ENCODE assay signal across 10 cellular contexts in the genomic region with DNA sequence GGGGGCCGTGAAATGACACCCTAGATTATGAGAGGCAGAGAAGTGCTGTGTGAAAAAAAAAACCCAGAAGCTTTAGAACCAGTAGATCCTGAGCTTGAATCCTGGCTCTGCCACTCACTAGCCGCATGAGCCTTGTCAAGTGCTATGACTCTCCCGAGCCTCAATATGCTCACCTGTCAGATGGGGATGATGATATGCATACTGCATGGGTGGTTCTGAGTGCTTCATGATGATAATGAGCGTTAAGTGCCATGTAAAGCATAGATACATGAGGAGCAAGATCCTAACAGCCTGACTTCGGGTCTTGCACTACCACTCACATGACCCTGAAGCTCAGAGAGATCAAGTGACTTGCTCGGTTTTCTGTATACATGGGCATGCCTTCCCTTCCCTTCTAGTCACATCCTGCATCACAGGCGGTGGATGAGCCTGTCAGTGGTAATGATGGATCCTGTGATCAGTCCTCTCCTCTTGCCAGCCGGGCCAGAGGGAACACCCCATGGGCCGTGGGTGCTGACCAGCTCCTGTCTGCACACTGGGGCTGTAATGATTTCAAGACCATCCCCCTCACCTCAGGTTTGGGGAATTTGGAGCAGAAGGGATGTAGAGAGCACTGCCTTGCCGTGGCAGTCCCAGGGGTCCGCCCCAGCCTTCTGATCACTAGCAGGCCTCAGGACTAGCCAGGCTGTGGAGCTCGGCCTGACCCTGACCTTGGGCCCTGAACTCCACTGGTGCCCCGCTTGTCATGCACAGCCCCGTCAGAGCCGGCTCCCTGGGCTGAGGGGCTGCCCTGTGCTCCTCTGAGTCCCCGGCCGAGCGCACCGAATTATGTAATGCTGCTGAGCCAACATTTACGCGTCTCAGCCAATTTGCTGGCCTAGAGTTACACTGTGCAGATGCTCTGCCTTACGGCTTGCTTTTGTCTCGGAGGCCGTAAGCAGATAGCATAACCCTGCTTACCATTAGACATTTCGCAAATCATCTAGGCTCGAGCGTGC.
DNase-seq lines count a peak whose midpoint lies in the region; ATAC-seq and TF ChIP-seq lines count a peak whose summit lies in the region.
"Had no signal": no experiment of that assay in that cellular context is flagged by ENCODE, and none has a peak within 500 bp of the region (broad histone marks: within the 10 kb centered on the region; RNA-seq: fewer than 3 reads in every experiment).

No MANE protein-coding gene starts in this region.

- no peak overlapping the region for H4K8ac ChIP-seq in neuronal stem cell (ENCODE audit: low read depth, low read length)

- H2AFZ ChIP-seq in neuronal stem cell (ENCODE audit: low read length) = no peak overlapping the region

- H3K36me3 ChIP-seq in neuronal stem cell (replicated peaks in 1 of 2; ENCODE audit: control insufficient read depth in 2 of 2, insufficient read depth in 2 of 2, low read length in 2 of 2) (no peaks in the 10 kb centered on the region), aorta (ENCODE audit: control insufficient read depth in 1 of 2, insufficient read depth in 2 of 2, low read length in 1 of 2) (no peaks in the 10 kb centered on the region)

- TF ChIP-seq CTCF in fibroblast of villous mesenchyme (IDR thresholded peaks at IDR 0.05; ENCODE audit: insufficient read depth, low read depth, low read length) = no peak

- H3K27ac ChIP-seq in neuronal stem cell (replicated peaks; ENCODE audit: low read length) = no peak overlapping the region
- H3K27ac ChIP-seq in aorta (ENCODE audit: low read depth in 1 of 2, low read length in 2 of 2) = peak overlapping the region; percentile 76 to 92

- no peak overlapping the region for H3K4me3 Mint-ChIP-seq in activated CD4-positive, alpha-beta T cell treated with anti-CD3 and anti-CD28 coated beads for 36 hours

- H3K27ac Mint-ChIP-seq in activated CD4-positive, alpha-beta T cell treated with anti-CD3 and anti-CD28 coated beads for 36 hours = no peak overlapping the region
- H3K27ac Mint-ChIP-seq: progenitor cell of endocrine pancreas had no signal

- peak; percentile 39 for DNase-seq in activated effector memory CD4-positive, alpha-beta T cell treated with anti-CD3 and anti-CD28 coated beads, Interleukin-2, amount 50 U/mL, for 16 hours
- no peak for DNase-seq in activated effector memory CD4-positive, alpha-beta T cell treated with Interleukin-2 at 50 U/mL for 16 hours
- DNase-seq in fibroblast of villous mesenchyme (ENCODE audit: low read depth) (peak; percentile 81), neuronal stem cell (ENCODE audit: low spot score) (no peak), aorta (peak in 1 of 2 donors; percentile 71), GOT3 (lab: John Stamatoyannopoulos, UW) (no peak), RPMI8226 (no peak)
- DNase-seq in activated CD4-positive, alpha-beta T cell treated with anti-CD3 and anti-CD28 coated beads for 36 hours = no peak
- DNase-seq: NCI-H748 treated with DMSO at 0.1 percent for 48 hours had no signal

- H3K79me1 ChIP-seq in neuronal stem cell (ENCODE audit: low read depth, low read length) = no peaks in the 10 kb centered on the region

- peak overlapping the region; percentile 35 for H3K18ac ChIP-seq in neuronal stem cell (ENCODE audit: low read length)

- H3K9me3 Mint-ChIP-seq in activated CD4-positive, alpha-beta T cell treated with anti-CD3 and anti-CD28 coated beads for 36 hours (ENCODE audit: low read depth) = no peaks in the 10 kb centered on the region

- no peak overlapping the region for H2BK120ac ChIP-seq in neuronal stem cell (ENCODE audit: low read depth, low read length)

- H3K4me1 ChIP-seq in neuronal stem cell (ENCODE audit: control insufficient read depth in 2 of 2, insufficient read depth in 1 of 2, low read depth in 1 of 2, low read length in 2 of 2) (peaks cover 0 to 18% of the 10 kb centered on the region in 2 donors), aorta (ENCODE audit: control insufficient read depth in 1 of 2, insufficient read depth in 2 of 2, low read length in 2 of 2) (peaks cover 4 to 6% of the 10 kb centered on the region in 2 donors)

- H3K27me3 ChIP-seq in neuronal stem cell (ENCODE audit: control insufficient read depth in 3 of 3, insufficient read depth in 3 of 3, low read depth in 1 of 3, low read length in 3 of 3) (no peaks in the 10 kb centered on the region), aorta (ENCODE audit: control insufficient read depth in 1 of 2, insufficient read depth in 2 of 2, low read length in 1 of 2) (no peaks in the 10 kb centered on the region)

- intact Hi-C loops in aorta (cut with DNase I) = loop anchor here in 1 of 2 donors (5.0 kb wide), 1 partner anchor 36 kb away; no protein-coding TSS in a partner anchor
- intact Hi-C loops in activated CD4-positive, alpha-beta T cell treated with anti-CD3 and anti-CD28 coated beads for 36 hours (cut with DNase I, micrococcal nuclease) = no loop called here

- no peak overlapping the region for H3K4me3 ChIP-seq in fibroblast of villous mesenchyme (ENCODE audit: low read depth, low read length)
- H3K4me3 ChIP-seq in neuronal stem cell (ENCODE audit: low read length in 2 of 2) = no peak overlapping the region
- H3K4me3 ChIP-seq in aorta (ENCODE audit: low read length in 2 of 2) = no peak overlapping the region

- CTCF ChIA-PET in activated CD4-positive, alpha-beta T cell treated with anti-CD3 and anti-CD28 coated beads for 36 hours (lab: Charles Lee) = interaction anchor here (0.7 kb wide), 1 partner anchor 356 kb away, joined by 3 read pairs; no protein-coding TSS in a partner anchor

- WGBS in neuronal stem cell (ENCODE audit: extremely low coverage in 2 of 2, insufficient read length in 2 of 2, insufficient replicate concordance in 1 of 2), 2 donors = no CpG with 5 or more reads among the region's 27 CpGs
- 43 to 47% methylated on average over 27 of the region's 27 CpGs for WGBS in aorta, 2 donors

- peaks cover 4% of the 10 kb centered on the region for H3K4me1 Mint-ChIP-seq in activated CD4-positive, alpha-beta T cell treated with anti-CD3 and anti-CD28 coated beads for 36 hours

- no peak overlapping the region for H3K4me2 ChIP-seq in neuronal stem cell (ENCODE audit: insufficient read depth, low read length, poor library complexity, severe bottlenecking)

- no peak overlapping the region for H3K4ac ChIP-seq in neuronal stem cell (ENCODE audit: low read length)

- H3K9me3 ChIP-seq in neuronal stem cell (replicated peaks in 1 of 2; ENCODE audit: control insufficient read depth in 2 of 2, insufficient read depth in 1 of 2, low read depth in 1 of 2, low read length in 2 of 2) = no peaks in the 10 kb centered on the region
- H3K9me3 ChIP-seq in aorta (ENCODE audit: control insufficient read depth, low read length) = no peaks in the 10 kb centered on the region

- H2BK15ac ChIP-seq in neuronal stem cell (ENCODE audit: low read length) = no peak overlapping the region

- peak overlapping the region; percentile 22 for H3K9ac ChIP-seq in neuronal stem cell (ENCODE audit: low read depth, low read length, poor library complexity)

- no peaks in the 10 kb centered on the region for H3K36me3 Mint-ChIP-seq in activated CD4-positive, alpha-beta T cell treated with anti-CD3 and anti-CD28 coated beads for 36 hours (ENCODE audit: low read depth)

- H2AK5ac ChIP-seq in neuronal stem cell (ENCODE audit: low read depth, low read length) = no peak overlapping the region

- H2BK5ac ChIP-seq in neuronal stem cell (ENCODE audit: low read length) = no peak overlapping the region

- H3K23ac ChIP-seq in neuronal stem cell (ENCODE audit: low read depth, low read length, poor library complexity) = peak overlapping the region; percentile 32

- H4K91ac ChIP-seq in neuronal stem cell (ENCODE audit: low read depth, low read length, poor library complexity) = no peak overlapping the region

- H3K27me3 Mint-ChIP-seq in activated CD4-positive, alpha-beta T cell treated with anti-CD3 and anti-CD28 coated beads for 36 hours = no peaks in the 10 kb centered on the region

- no peak overlapping the region for H3K14ac ChIP-seq in neuronal stem cell (ENCODE audit: low read length)

- POLR2A ChIA-PET in activated CD4-positive, alpha-beta T cell treated with anti-CD3 and anti-CD28 coated beads for 36 hours (lab: Charles Lee) = no interaction called here

- ATAC-seq in aorta (ENCODE audit: low FRiP score) = peak; percentile 80
- ATAC-seq in activated CD4-positive, alpha-beta T cell treated with anti-CD3 and anti-CD28 coated beads for 36 hours = no peak

- H2BK12ac ChIP-seq in neuronal stem cell (ENCODE audit: low read length) = no peak overlapping the region

Comparison
In these comparisons a context has a peak if more than half of its experiments do, and no peak if none do; other contexts are left out.
1. DNase-seq: peak in activated effector memory CD4-positive, alpha-beta T cell treated with anti-CD3 and anti-CD28 coated beads, Interleukin-2, amount 50 U/mL, for 16 hours (single experiment) and fibroblast of villous mesenchyme (single experiment); none in activated effector memory CD4-positive, alpha-beta T cell treated with Interleukin-2 at 50 U/mL for 16 hours (single experiment), neuronal stem cell (single experiment), GOT3 (single experiment), activated CD4-positive, alpha-beta T cell treated with anti-CD3 and anti-CD28 coated beads for 36 hours (single experiment) and RPMI8226 (single experiment).